ENCODE assay signal across 18 cellular contexts in the genomic region with DNA sequence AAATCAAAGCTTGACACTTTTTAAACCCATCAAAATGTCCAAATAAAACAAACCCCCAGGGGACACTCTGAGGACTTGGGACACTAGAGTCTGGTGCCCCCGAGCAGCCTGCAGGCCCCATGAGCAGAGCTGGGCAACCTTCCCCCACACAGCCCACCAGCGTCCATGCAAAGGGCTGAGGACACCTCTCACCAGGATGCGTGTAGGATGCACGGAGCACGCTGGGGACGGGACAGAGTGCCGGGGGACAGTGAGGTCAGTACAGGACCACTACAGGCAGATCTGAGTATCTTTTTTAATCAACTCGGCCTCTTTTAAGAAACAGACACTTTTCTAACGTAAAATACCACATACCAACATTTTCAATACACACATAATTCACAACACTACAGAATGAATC. TPM values are rescaled to one million over a fixed set of nuclear protein-coding genes. Genes with fewer than 3 reads are reported as not detected.
DNase-seq lines count a peak whose midpoint lies in the region; FAIRE-seq and TF ChIP-seq lines count a peak whose summit lies in the region.
"Had no signal": no experiment of that assay in that cellular context is flagged by ENCODE, and none has a peak within 500 bp of the region (broad histone marks: within the 10 kb centered on the region; RNA-seq: fewer than 3 reads in every experiment).

No MANE protein-coding gene starts in this region.

- H3K27ac ChIP-seq in endodermal cell (ENCODE audit: low read depth, low read length) (no peak overlapping the region), trophoblast cell (ENCODE audit: low read depth, low read length) (no peak overlapping the region)
- H3K27ac ChIP-seq: right atrium auricular region, testis had no signal

- no peak for TF ChIP-seq CTCF in endodermal cell (conservative IDR thresholded peaks at IDR 0.05)

- H3K23ac ChIP-seq in trophoblast cell (ENCODE audit: low read length): no peak overlapping the region

- H3K79me2 ChIP-seq in trophoblast cell (ENCODE audit: control insufficient read depth, insufficient read depth, low read length, poor library complexity): peaks cover 12% of the 10 kb centered on the region

- no peak overlapping the region for H2BK12ac ChIP-seq in trophoblast cell (ENCODE audit: low read length)

- H3K27me3 Mint-ChIP-seq in T-helper 1 cell treated with Interleukin-12 subunit alpha and Interleukin-12 subunit beta and Interleukin-4 antibody, amounts not matched to agents 30 μg/mL and 1 μg/mL, for 36 hours (ENCODE audit: low read depth): no peaks in the 10 kb centered on the region
- no peaks in the 10 kb centered on the region for H3K27me3 Mint-ChIP-seq in IgD-negative memory B cell
- H3K27me3 Mint-ChIP-seq in endodermal cell (ENCODE audit: insufficient read depth): no peaks in the 10 kb centered on the region
- H3K27me3 Mint-ChIP-seq: activated naive CD4-positive, alpha-beta T cell treated with anti-CD3 and anti-CD28 coated beads, Interleukin-2, amount 50 U/mL, for 24 hours had no signal

- no peak overlapping the region for H2BK5ac ChIP-seq in trophoblast cell (ENCODE audit: low read depth, low read length, poor library complexity)

- H3K4me1 ChIP-seq in endodermal cell (ENCODE audit: control insufficient read depth, insufficient read depth, low read length): no peaks in the 10 kb centered on the region
- peaks cover 2 to 4% of the 10 kb centered on the region in 2 experiments for H3K4me1 ChIP-seq in trophoblast cell (ENCODE audit: control insufficient read depth in 1 of 2, insufficient read depth in 2 of 2, low read length in 2 of 2)

- peak overlapping the region; percentile 49 for H3K18ac ChIP-seq in trophoblast cell (ENCODE audit: low read length)

- no peak for DNase-seq in T-helper 1 cell
- DNase-seq in endodermal cell: peak; percentile 42
- no peak for DNase-seq in trophoblast cell
- DNase-seq in NCI-H2081 (lab: John Stamatoyannopoulos, UW): no peak
- no peak for DNase-seq in HTR-8/SVneo (ENCODE audit: insufficient read length, low spot score)
- DNase-seq in NCI-H2196 (lab: John Stamatoyannopoulos, UW; ENCODE audit: unreplicated experiment): no peak
- DNase-seq: 8988T, foreskin melanocyte, NCI-H1694 treated with DMSO at 0.1 percent for 48 hours, NCI-H510A, testis had no signal

- no peak overlapping the region for H4K8ac ChIP-seq in trophoblast cell (ENCODE audit: low read depth, low read length)

- no peak overlapping the region for H4K12ac ChIP-seq in trophoblast cell (ENCODE audit: low read depth, low read length)

- H3K4me2 ChIP-seq in trophoblast cell (ENCODE audit: low read length): no peak overlapping the region

- no peak overlapping the region for H3K4me3 Mint-ChIP-seq in T-helper 1 cell treated with Interleukin-12 subunit alpha and Interleukin-12 subunit beta and Interleukin-4 antibody, amounts not matched to agents 30 μg/mL and 1 μg/mL, for 36 hours
- H3K4me3 Mint-ChIP-seq in IgD-negative memory B cell (peak overlapping the region in 1 of 4 donors; percentile 71), endodermal cell (no peak overlapping the region)
- H3K4me3 Mint-ChIP-seq: CD8-positive, alpha-beta T cell had no signal

- no peak overlapping the region for H2AFZ ChIP-seq in trophoblast cell (ENCODE audit: insufficient read depth, low read length, poor library complexity)
- H2AFZ ChIP-seq: GM23248 had no signal

- H2AK5ac ChIP-seq in trophoblast cell (ENCODE audit: low read length): no peak overlapping the region

- no peak overlapping the region for H3K14ac ChIP-seq in trophoblast cell (ENCODE audit: low read length)

- H3K4ac ChIP-seq in trophoblast cell (ENCODE audit: low read depth, low read length): peak overlapping the region; percentile 19

- no peaks in the 10 kb centered on the region for H3K79me1 ChIP-seq in trophoblast cell (ENCODE audit: low read length)

- H3K4me1 Mint-ChIP-seq in T-helper 1 cell treated with Interleukin-12 subunit alpha and Interleukin-12 subunit beta and Interleukin-4 antibody, amounts not matched to agents 30 μg/mL and 1 μg/mL, for 36 hours (ENCODE audit: low read depth): peaks cover 42% of the 10 kb centered on the region
- peaks cover 38 to 50% (median 48%) of the 10 kb centered on the region in 3 donors for H3K4me1 Mint-ChIP-seq in IgD-negative memory B cell
- peaks cover 15% of the 10 kb centered on the region for H3K4me1 Mint-ChIP-seq in endodermal cell

- H3K9ac ChIP-seq in endodermal cell (ENCODE audit: extremely low read depth, low read length, poor library complexity, severe bottlenecking): no peak overlapping the region
- no peak overlapping the region for H3K9ac ChIP-seq in trophoblast cell (ENCODE audit: low read length)
- H3K9ac ChIP-seq: GM23248 had no signal

- H3K4me3 ChIP-seq in endodermal cell (ENCODE audit: low read length) (no peak overlapping the region), trophoblast cell (ENCODE audit: low read depth, low read length) (no peak overlapping the region)
- H3K4me3 ChIP-seq: GM23248, right atrium auricular region, testis had no signal

- H3K27me3 ChIP-seq in endodermal cell (ENCODE audit: control insufficient read depth, insufficient read depth, low read length, poor library complexity, severe bottlenecking) (no peaks in the 10 kb centered on the region), trophoblast cell (ENCODE audit: insufficient read depth, low read length) (no peaks in the 10 kb centered on the region)
- H3K27me3 ChIP-seq: right atrium auricular region, testis had no signal

- FAIRE-seq in HTR-8/SVneo (lab: Jason Lieb, UNC): no peak
- FAIRE-seq: TTC549 had no signal

- H2BK120ac ChIP-seq in trophoblast cell (ENCODE audit: insufficient read depth, low read length, poor library complexity): no peak overlapping the region

- H3K36me3 ChIP-seq in endodermal cell (ENCODE audit: control insufficient read depth, insufficient read depth, low read length) (peaks cover 6% of the 10 kb centered on the region), trophoblast cell (ENCODE audit: control insufficient read depth in 1 of 2, insufficient read depth in 2 of 2, low read length in 2 of 2) (peaks cover 0 to 8% of the 10 kb centered on the region in 2 experiments)
- H3K36me3 ChIP-seq: right atrium auricular region had no signal

- H3K9me3 ChIP-seq in endodermal cell (ENCODE audit: control insufficient read depth, low read length) (no peaks in the 10 kb centered on the region), trophoblast cell (ENCODE audit: insufficient read depth, low read depth, low read length) (peaks cover 2% of the 10 kb centered on the region)
- H3K9me3 ChIP-seq: right atrium auricular region, testis had no signal

- H3K9me3 Mint-ChIP-seq in T-helper 1 cell treated with Interleukin-12 subunit alpha and Interleukin-12 subunit beta and Interleukin-4 antibody, amounts not matched to agents 30 μg/mL and 1 μg/mL, for 36 hours: no peaks in the 10 kb centered on the region
- H3K9me3 Mint-ChIP-seq in IgD-negative memory B cell (no peaks in the 10 kb centered on the region), endodermal cell (no peaks in the 10 kb centered on the region)
- H3K9me3 Mint-ChIP-seq: activated naive CD4-positive, alpha-beta T cell treated with anti-CD3 and anti-CD28 coated beads, Interleukin-2, amount 50 U/mL, for 24 hours; CD8-positive, alpha-beta T cell had no signal

- 91 to 97% methylated on average over 9 of the region's 9 CpGs for WGBS in endodermal cell (ENCODE audit: insufficient coverage in 1 of 2, insufficient read length in 1 of 2), 2 experiments
- 90% methylated on average over 2 of the region's 9 CpGs for WGBS in trophoblast cell (ENCODE audit: extremely low coverage, insufficient coverage, insufficient read length)

- peaks cover 17% of the 10 kb centered on the region for H3K36me3 Mint-ChIP-seq in T-helper 1 cell treated with Interleukin-12 subunit alpha and Interleukin-12 subunit beta and Interleukin-4 antibody, amounts not matched to agents 30 μg/mL and 1 μg/mL, for 36 hours (ENCODE audit: low read depth)
- H3K36me3 Mint-ChIP-seq in IgD-negative memory B cell (peaks cover 2% of the 10 kb centered on the region), endodermal cell (ENCODE audit: low read depth) (peaks cover 12% of the 10 kb centered on the region)

- H4K91ac ChIP-seq in trophoblast cell (ENCODE audit: low read depth, low read length): no peak overlapping the region

- peak overlapping the region; percentile 75 for H3K27ac Mint-ChIP-seq in T-helper 1 cell treated with Interleukin-12 subunit alpha and Interleukin-12 subunit beta and Interleukin-4 antibody, amounts not matched to agents 30 μg/mL and 1 μg/mL, for 36 hours
- H3K27ac Mint-ChIP-seq in IgD-negative memory B cell (peak overlapping the region; percentile 73 to 94 (median 84)), endodermal cell (no peak overlapping the region)
- H3K27ac Mint-ChIP-seq: activated naive CD4-positive, alpha-beta T cell treated with anti-CD3 and anti-CD28 coated beads, Interleukin-2, amount 50 U/mL, for 24 hours; CD8-positive, alpha-beta T cell had no signal

RNA-seq across cellular contexts. Expression of a gene that starts 6.9 kb away (rescaled TPM):
- polyA plus RNA-seq in IgD-negative memory B cell: 74.7 TPM
- total RNA-seq in endodermal cell: 100 to 1,000 TPM; 104 to 121 TPM
- 61.6 TPM for polyA plus RNA-seq in endodermal cell (2013, experiment 1 of 2)
- polyA plus RNA-seq in endodermal cell (2013, experiment 2 of 2): 52.7 TPM
- polyA plus RNA-seq in trophoblast cell (2013): 76.4 and 76.8 TPM in 2 replicates

RNA-seq across cellular contexts. Expression of a gene that starts 7.1 kb away (rescaled TPM):
- polyA plus RNA-seq in IgD-negative memory B cell: 20.0 TPM
- 10 to 100 TPM; 15.9 to 23.0 TPM for total RNA-seq in endodermal cell
- 21.9 TPM for polyA plus RNA-seq in endodermal cell (2013, experiment 1 of 2)
- polyA plus RNA-seq in endodermal cell (2013, experiment 2 of 2): 21.2 TPM
- polyA plus RNA-seq in trophoblast cell (2013): 13.5 and 15.8 TPM in 2 replicates

RNA-seq across cellular contexts. Expression of a gene that starts 48.2 kb away (rescaled TPM):
- 3.5 TPM for polyA plus RNA-seq in IgD-negative memory B cell
- total RNA-seq in endodermal cell: 10 to 100 TPM; 26.3 to 31.1 TPM
- 7.8 TPM for polyA plus RNA-seq in endodermal cell (2013, experiment 1 of 2)
- polyA plus RNA-seq in endodermal cell (2013, experiment 2 of 2): 8.3 TPM
- 4.2 TPM in 2 replicates for polyA plus RNA-seq in trophoblast cell (2013)
